ENCODE assay signal across 2 cellular contexts in the genomic region with DNA sequence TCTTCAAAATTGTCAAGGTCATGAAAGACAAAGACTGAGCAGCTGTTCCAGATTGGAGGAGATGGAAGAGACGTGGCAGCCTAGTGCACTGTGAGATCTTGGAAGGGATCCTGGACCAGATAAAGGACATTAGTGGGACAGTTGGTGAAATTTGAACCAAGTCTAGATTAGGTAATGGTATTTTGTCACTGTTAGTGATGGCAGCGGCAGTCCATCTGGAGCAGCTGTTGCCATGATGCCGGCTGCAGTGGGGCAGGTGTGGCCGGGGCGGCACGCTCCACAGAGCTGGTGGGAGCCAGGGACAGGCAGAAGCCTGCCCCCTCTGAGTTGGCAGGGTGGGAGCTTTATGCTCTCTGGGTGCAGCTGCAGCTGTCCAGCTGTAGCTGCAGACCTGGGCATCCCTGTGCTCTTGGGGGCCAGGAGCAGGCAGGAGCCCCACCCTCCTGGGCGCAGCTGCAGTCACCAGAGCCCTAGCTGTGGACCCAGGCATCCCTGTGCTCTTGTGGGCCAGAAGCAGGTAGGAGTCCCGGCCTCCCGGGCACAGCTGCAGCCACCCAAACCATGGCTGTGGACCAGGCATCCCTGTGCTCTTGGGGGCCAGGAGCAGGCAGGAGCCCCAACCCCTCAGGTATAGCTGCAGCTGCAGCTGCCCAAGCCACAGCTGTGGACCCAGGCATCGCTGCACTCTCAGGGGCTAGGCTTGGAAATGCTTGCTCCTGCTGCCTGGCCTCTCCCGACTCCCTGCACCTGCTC.
TF ChIP-seq lines count a peak whose summit lies in the region.

No MANE protein-coding gene starts in this region.

TF ChIP-seq in IMR-90, 13 proteins besides CTCF, POLR2A, EP300 and RAD21:
- TF ChIP-seq NFE2L2 (IDR thresholded peaks at IDR 0.05; ENCODE audit: low read depth, low read length) (no peak), RCOR1 (IDR thresholded peaks at IDR 0.05; ENCODE audit: insufficient replicate concordance, low read length) (no peak), RFX5 (IDR thresholded peaks at IDR 0.05; ENCODE audit: low read depth, low read length) (no peak), ELK1 (IDR thresholded peaks at IDR 0.05; ENCODE audit: borderline replicate concordance, low read depth, low read length) (no peak), CEBPB (IDR thresholded peaks at IDR 0.05; ENCODE audit: low read depth, low read length) (no peak), BHLHE40 (IDR thresholded peaks at IDR 0.05; ENCODE audit: low read depth, low read length) (no peak), MAFK (IDR thresholded peaks at IDR 0.05; ENCODE audit: low read depth, low read length) (no peak), FOS (IDR thresholded peaks at IDR 0.05; ENCODE audit: low read depth, low read length) (no peak), MXI1 (IDR thresholded peaks at IDR 0.05; ENCODE audit: borderline replicate concordance, low read depth, low read length) (no peak), CHD1 (IDR thresholded peaks at IDR 0.05; ENCODE audit: low read depth, low read length) (no peak)

TF ChIP-seq in endothelial cell of umbilical vein, 7 proteins besides CTCF, POLR2A, EP300 and RAD21:
- TF ChIP-seq POLR2AphosphoS5 (IDR thresholded peaks at IDR 0.05; ENCODE audit: insufficient read depth, low read depth, low read length): no peak
- TF ChIP-seq GATA2 (IDR thresholded peaks at IDR 0.05; ENCODE audit: insufficient read depth, insufficient read length, low read depth, low read length): no peak
- no peak for TF ChIP-seq MYC (IDR thresholded peaks at IDR 0.05; ENCODE audit: low read depth, low read length)
- no peak for TF ChIP-seq EZH2 (IDR thresholded peaks at IDR 0.05; ENCODE audit: borderline replicate concordance, low read depth, low read length, severe bottlenecking)
- TF ChIP-seq FOS (IDR thresholded peaks at IDR 0.05; ENCODE audit: borderline replicate concordance, insufficient read depth, low read length): no peak
- TF ChIP-seq JUN (IDR thresholded peaks at IDR 0.05; ENCODE audit: borderline replicate concordance, insufficient read depth, insufficient read length, low read depth): no peak
- no peak for TF ChIP-seq MAX (IDR thresholded peaks at IDR 0.05; ENCODE audit: insufficient read depth, insufficient read length)
TF ChIP-seq in endothelial cell of umbilical vein: peak in this region for 0.
